ENCODE assay signal across 8 cellular contexts in genomic region chr2:112121682-112122254, GRCh38. TPM values are rescaled to one million over a fixed set of nuclear protein-coding genes. Genes with fewer than 3 reads are reported as not detected.
A peak's percentile ranks its signal among the peaks of the same experiment; 100 is the strongest.
DNase-seq lines count a peak whose midpoint lies in the region; ATAC-seq, FAIRE-seq and TF ChIP-seq lines count a peak whose summit lies in the region.

No MANE protein-coding gene starts in this region.

- H3K27me3 ChIP-seq in BJ (ENCODE audit: control insufficient read depth, insufficient read depth, low read length) (no peaks in the 10 kb centered on the region), adrenal gland (no peaks in the 10 kb centered on the region)

- intact Hi-C loops in adrenal gland (cut with DNase I): loop anchor here in 1 of 2 donors (5.0 to 10.0 kb wide), 2 partner anchors 133 to 311 kb away; partner anchors contain the start of genes RGPD8 and ZC3H8
- intact Hi-C loops in kidney (cut with DNase I): no loop called here

- H3K36me3 ChIP-seq in BJ (ENCODE audit: control insufficient read depth, insufficient read depth, low read length) (peaks cover 3% of the 10 kb centered on the region), adrenal gland (replicated peaks in 1 of 2) (peaks cover 0 to 2% of the 10 kb centered on the region in 2 donors), kidney (ENCODE audit: control insufficient read depth in 1 of 2, insufficient read depth in 2 of 2, low read length in 2 of 2) (peaks cover 0 to 3% of the 10 kb centered on the region in 2 donors)

- in situ Hi-C loops in GM13976 (cut with MboI; ENCODE audit: low sequenced_read_pairs, unreplicated experiment): no loop called here

- H3K4me1 ChIP-seq in adrenal gland (replicated peaks in 1 of 2) (no peaks in the 10 kb centered on the region), kidney (ENCODE audit: control insufficient read depth in 1 of 2, insufficient read depth in 1 of 2, low read depth in 1 of 2, low read length in 2 of 2) (no peaks in the 10 kb centered on the region)

- no peak for TF ChIP-seq POLR2A in adrenal gland (IDR thresholded peaks at IDR 0.05)

- peak; percentile 96 for FAIRE-seq in kidney (lab: Jason Lieb, UNC)

- H3K4me3 ChIP-seq in BJ (ENCODE audit: low read depth, low read length) (no peak overlapping the region), adrenal gland (no peak overlapping the region), kidney (ENCODE audit: low read length in 2 of 2) (no peak overlapping the region)

- DNase-seq in BJ (ENCODE audit: low read depth): no peak
- peak; percentile 39 for DNase-seq in GM13976 (ENCODE audit: low spot score)
- peak; percentile 65 for DNase-seq in NCI-H82 (lab: John Stamatoyannopoulos, UW)
- peak in 4 of 7 donors; percentile 29 to 57 (median 46) for DNase-seq in adrenal gland
- no peak for DNase-seq in kidney
- DNase-seq in stromal cell of bone marrow (ENCODE audit: low read depth): peak; percentile 42

- POLR2A ChIA-PET in BJ (lab: Charles Lee): interaction anchor here (0.6 kb wide), 1 partner anchor 25 kb away, joined by 6 read pairs; no protein-coding TSS in a partner anchor

- H3K9me3 ChIP-seq in adrenal gland (replicated peaks in 1 of 3) (peaks cover 0 to 3% (median 0%) of the 10 kb centered on the region in 3 donors), kidney (ENCODE audit: control insufficient read depth in 1 of 2, low read length in 2 of 2) (no peaks in the 10 kb centered on the region)

- TF ChIP-seq CTCF in BJ (IDR thresholded peaks at IDR 0.05; ENCODE audit: insufficient read depth, low read depth, low read length) (peak; percentile 61), GM13976 (IDR thresholded peaks at IDR 0.05; ENCODE audit: borderline replicate concordance, control extremely low read depth, extremely low read depth, insufficient read depth, missing control alignments) (no peak), adrenal gland (IDR thresholded peaks at IDR 0.05) (peak; percentile 27 to 68 (median 56)), kidney (IDR thresholded peaks at IDR 0.05; ENCODE audit: borderline replicate concordance, extremely low read depth, insufficient read depth) (peak; percentile 62)

- H3K27ac ChIP-seq in adrenal gland (no peak overlapping the region), kidney (ENCODE audit: low read depth in 2 of 2, low read length in 2 of 2) (no peak overlapping the region)

- no peak for ATAC-seq in HG03457 (IDR thresholded peaks at IDR 0.05; ENCODE audit: unreplicated experiment)
- no peak for ATAC-seq in GM19455 (IDR thresholded peaks at IDR 0.05; ENCODE audit: unreplicated experiment)

- no peak overlapping the region for H3K9ac ChIP-seq in kidney (ENCODE audit: low read length in 2 of 2)

- CTCF ChIA-PET in BJ (lab: Yijun Ruan, JAX): interaction anchor here (0.7 to 2.8 kb wide), 14 partner anchors 10 to 318 kb away, joined by 3 to 16 read pairs (median 4); no protein-coding TSS in a partner anchor

RNA-seq across cellular contexts. Expression of gene FBLN7, which starts 16.4 kb away (rescaled TPM):
- polyA plus RNA-seq in BJ (2011; rRNA removed) (1.6 and 3.7 TPM in 2 replicates), adrenal gland (1 to 10 TPM in 2 of 3 donors, under 1 TPM in 1; 0.95 to 2.2 (median 2.1) TPM), kidney (ENCODE audit: insufficient read depth, low read depth, low replicate concordance) (0.71 TPM)
- 1.1 and 1.6 TPM in 2 replicates for polyA minus RNA-seq in BJ (2011; rRNA and poly(A)+ RNA removed)
- total RNA-seq in adrenal gland (10 to 100 TPM in 2 of 8 donors, 1 to 10 TPM in 6; 5.6 to 12.6 (median 9.4) TPM), kidney (4.6 TPM)

Comparison
In these comparisons a context has a peak if more than half of its experiments do, and no peak if none do; other contexts are left out.
1. DNase-seq: peak in GM13976 (single experiment), NCI-H82 (single experiment), adrenal gland (4 of 7) and stromal cell of bone marrow (single experiment); none in BJ (single experiment) and kidney (single experiment).